ENCODE assay signal across 1 cellular context in the genomic region with DNA sequence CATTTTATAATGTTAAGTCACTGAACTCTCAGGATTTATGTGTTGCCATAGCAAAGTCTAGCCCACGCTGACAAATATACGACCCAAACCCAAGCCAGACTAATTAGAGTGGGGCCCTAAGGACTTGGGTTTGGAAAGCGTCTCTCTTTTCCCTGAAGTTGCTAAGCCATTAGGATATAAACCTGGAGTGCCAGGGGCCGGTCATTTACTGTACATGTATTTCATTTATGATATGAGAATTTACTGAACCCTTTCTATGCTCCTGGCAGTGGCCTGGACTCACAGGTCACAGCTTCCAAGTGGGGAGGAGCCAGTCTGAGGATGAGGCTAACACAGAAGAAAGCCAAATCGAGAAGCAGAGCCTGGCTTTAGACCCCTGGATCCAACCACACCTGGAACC.
TF ChIP-seq lines count a peak whose summit lies in the region.

No MANE protein-coding gene starts in this region.

TF ChIP-seq in GM23338, 12 proteins besides CTCF, POLR2A, EP300 and RAD21 (continued from another document):
- TF ChIP-seq, protein P1, sequence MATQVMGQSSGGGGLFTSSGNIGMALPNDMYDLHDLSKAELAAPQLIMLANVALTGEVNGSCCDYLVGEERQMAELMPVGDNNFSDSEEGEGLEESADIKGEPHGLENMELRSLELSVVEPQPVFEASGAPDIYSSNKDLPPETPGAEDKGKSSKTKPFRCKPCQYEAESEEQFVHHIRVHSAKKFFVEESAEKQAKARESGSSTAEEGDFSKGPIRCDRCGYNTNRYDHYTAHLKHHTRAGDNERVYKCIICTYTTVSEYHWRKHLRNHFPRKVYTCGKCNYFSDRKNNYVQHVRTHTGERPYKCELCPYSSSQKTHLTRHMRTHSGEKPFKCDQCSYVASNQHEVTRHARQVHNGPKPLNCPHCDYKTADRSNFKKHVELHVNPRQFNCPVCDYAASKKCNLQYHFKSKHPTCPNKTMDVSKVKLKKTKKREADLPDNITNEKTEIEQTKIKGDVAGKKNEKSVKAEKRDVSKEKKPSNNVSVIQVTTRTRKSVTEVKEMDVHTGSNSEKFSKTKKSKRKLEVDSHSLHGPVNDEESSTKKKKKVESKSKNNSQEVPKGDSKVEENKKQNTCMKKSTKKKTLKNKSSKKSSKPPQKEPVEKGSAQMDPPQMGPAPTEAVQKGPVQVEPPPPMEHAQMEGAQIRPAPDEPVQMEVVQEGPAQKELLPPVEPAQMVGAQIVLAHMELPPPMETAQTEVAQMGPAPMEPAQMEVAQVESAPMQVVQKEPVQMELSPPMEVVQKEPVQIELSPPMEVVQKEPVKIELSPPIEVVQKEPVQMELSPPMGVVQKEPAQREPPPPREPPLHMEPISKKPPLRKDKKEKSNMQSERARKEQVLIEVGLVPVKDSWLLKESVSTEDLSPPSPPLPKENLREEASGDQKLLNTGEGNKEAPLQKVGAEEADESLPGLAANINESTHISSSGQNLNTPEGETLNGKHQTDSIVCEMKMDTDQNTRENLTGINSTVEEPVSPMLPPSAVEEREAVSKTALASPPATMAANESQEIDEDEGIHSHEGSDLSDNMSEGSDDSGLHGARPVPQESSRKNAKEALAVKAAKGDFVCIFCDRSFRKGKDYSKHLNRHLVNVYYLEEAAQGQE (IDR thresholded peaks at IDR 0.05; ENCODE audit: unreplicated experiment), result no peak
- TF ChIP-seq POLR2AphosphoS5 (IDR thresholded peaks at IDR 0.05; ENCODE audit: low read depth) (no peak), ZNF114 (CRISPR knock-in tag; IDR thresholded peaks at IDR 0.05) (no peak), EZH2 (IDR thresholded peaks at IDR 0.05; ENCODE audit: low read depth, unreplicated experiment) (no peak), NANOG (IDR thresholded peaks at IDR 0.05; ENCODE audit: borderline replicate concordance) (no peak), STAT1 (IDR thresholded peaks at IDR 0.05; ENCODE audit: unreplicated experiment) (no peak)
